In the genomic region with DNA sequence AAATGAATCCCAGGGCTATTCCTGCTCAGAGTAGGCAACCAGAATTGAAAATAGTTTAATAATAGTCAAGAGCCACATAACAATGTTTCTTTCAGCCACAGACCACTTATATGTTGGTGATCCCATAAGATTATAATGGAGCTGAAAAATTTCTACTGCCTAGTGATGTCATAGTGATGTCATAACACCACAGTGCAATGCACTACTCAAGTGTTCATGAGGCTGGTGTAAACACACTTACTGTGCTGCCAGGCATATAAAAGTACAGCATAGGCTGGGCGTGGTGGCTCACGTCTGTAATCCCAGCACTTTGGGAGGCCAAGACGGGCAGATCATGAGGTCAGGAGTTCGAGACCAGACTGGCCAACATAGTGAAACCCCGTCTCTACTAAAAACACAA, we compare ENCODE assay signal across 5 cellular contexts. TPM values are rescaled to one million over a fixed set of nuclear protein-coding genes. Genes with fewer than 3 reads are reported as not detected.
DNase-seq lines count a peak whose midpoint lies in the region; ATAC-seq, FAIRE-seq and TF ChIP-seq lines count a peak whose summit lies in the region.
"Not testable (repeated sequence)": the region's sequence is repeated elsewhere in the genome, so short reads cannot be mapped to it uniquely, and the experiment has no call there.

No MANE protein-coding gene starts in this region.

- CTCF ChIA-PET in HEK293 (lab: Yijun Ruan, JAX) (interaction anchor here (0.5 kb wide), 1 partner anchor 1008 kb away, joined by 3 read pairs; no protein-coding TSS in a partner anchor), GM12878 (lab: Yijun Ruan, JAX) (interaction anchor here (1.1 to 2.4 kb wide), 2 partner anchors 14 to 308 kb away, joined by 3 to 6 read pairs; no protein-coding TSS in a partner anchor), H1 (lab: Charles Lee; ENCODE audit: partially characterized antibody) (interaction anchor here (1.3 kb wide), 1 partner anchor 211 kb away, joined by 4 read pairs; no protein-coding TSS in a partner anchor)
- CTCF ChIA-PET in HepG2 (lab: Yijun Ruan, JAX; ENCODE audit: low intra/inter-chr PET ratio, low total read pairs) = not testable (repeated sequence)

- H3K4me1 ChIP-seq in HEK293 (ENCODE audit: control insufficient read depth, insufficient read depth, low read length); Karpas-422 (ENCODE audit: low read length); GM12878 (ENCODE audit: control insufficient read depth, insufficient read depth, low read length); H1 (replicated peaks in 1 of 4; ENCODE audit: control insufficient read depth in 3 of 4, insufficient read depth in 4 of 4, low read length in 3 of 4); HepG2 (ENCODE audit: insufficient read depth, low read length): not testable (repeated sequence)

- 96% methylated on average over 5 of the region's 5 CpGs for WGBS in GM12878 (ENCODE audit: insufficient coverage, insufficient replicate concordance, low lambda C conversion rate, missing lambda C conversion rate)
- WGBS in H1 (ENCODE audit: extremely low coverage in 1 of 2, insufficient coverage in 1 of 2, insufficient read length in 1 of 2, insufficient replicate concordance in 2 of 2, low coverage in 1 of 2, low lambda C conversion rate in 2 of 2, missing lambda C conversion rate in 1 of 2), 2 experiments = 96% methylated on average over 5 of the region's 5 CpGs; no CpG with 5 or more reads in 1 of the 2 experiments
- 26% methylated on average over 4 of the region's 5 CpGs for WGBS in HepG2 (ENCODE audit: low lambda C conversion rate)

- intact Hi-C loops in GM12878 (cut with micrococcal nuclease; ENCODE audit: unreplicated experiment); HepG2 (cut with micrococcal nuclease; ENCODE audit: unreplicated experiment): not testable (repeated sequence)

- not testable (repeated sequence) for H2AK5ac ChIP-seq in H1 (ENCODE audit: low read depth, low read length)

- H4K91ac ChIP-seq in H1 (replicated peaks; ENCODE audit: insufficient read length, low read length) = not testable (repeated sequence)

- H3K23me2 ChIP-seq in H1 (ENCODE audit: low read depth, low read length) = not testable (repeated sequence)

- in situ Hi-C loops in GM12878 (cut with MboI); HepG2 (cut with HindIII; ENCODE audit: extremely low pct_ligation_motif_present, low pct_unique_long_range_greater_than_20kb): not testable (repeated sequence)

- not testable (repeated sequence) for H2BK120ac ChIP-seq in H1 (replicated peaks; ENCODE audit: low read depth, low read length)

- not testable (repeated sequence) for H2BK20ac ChIP-seq in H1 (ENCODE audit: low read length)

- H3K4me3 ChIP-seq in HEK293 (ENCODE audit: low read depth, low read length); Karpas-422 (ENCODE audit: low read length); GM12878; H1 (ENCODE audit: extremely low read depth in 1 of 4, insufficient read depth in 2 of 4, low read depth in 3 of 4, low read length in 4 of 4); HepG2 (replicated peaks in 1 of 3; ENCODE audit: insufficient read depth in 1 of 3, low read depth in 2 of 3, low read length in 3 of 3): not testable (repeated sequence)

- POLR2A ChIA-PET in HEK293 (lab: Yijun Ruan, JAX); GM12878 (lab: Charles Lee); H1 (lab: Charles Lee; ENCODE audit: partially characterized antibody); HepG2 (lab: Yijun Ruan, JAX): not testable (repeated sequence)

- H3K36me3 ChIP-seq in HEK293 (ENCODE audit: control insufficient read depth in 2 of 2, insufficient read depth in 1 of 2, low read length in 2 of 2); Karpas-422 (ENCODE audit: insufficient read depth, low read length); GM12878 (ENCODE audit: control insufficient read depth in 2 of 2, insufficient read depth in 2 of 2, low read length in 1 of 2); H1 (ENCODE audit: control insufficient read depth in 2 of 4, insufficient read depth in 4 of 4, low read length in 3 of 4); HepG2 (replicated peaks in 1 of 2; ENCODE audit: control insufficient read depth in 1 of 2, insufficient read depth in 2 of 2, low read length in 2 of 2): not testable (repeated sequence)

- not testable (repeated sequence) for H2BK5ac ChIP-seq in H1 (ENCODE audit: low read depth, low read length)

- not testable (repeated sequence) for TF ChIP-seq RAD21 in GM12878 (IDR thresholded peaks at IDR 0.05; ENCODE audit: insufficient read depth, low read depth, low read length); H1 (IDR thresholded peaks at IDR 0.05 in 1 of 2, conservative IDR thresholded peaks at IDR 0.05 in 1 of 2; ENCODE audit: low read depth in 2 of 2, low read length in 2 of 2); HepG2 (CRISPR knock-in tag; IDR thresholded peaks at IDR 0.05)

- SMC1A ChIA-PET in GM12878 (lab: Charles Lee; ENCODE audit: uncharacterized antibody, unreplicated experiment) = interaction anchor here (0.6 kb wide), 1 partner anchor 153 kb away, joined by 3 read pairs; no protein-coding TSS in a partner anchor

- not testable (repeated sequence) for H3K18ac ChIP-seq in H1 (ENCODE audit: extremely low read depth, low read length)

- not testable (repeated sequence) for H3K79me1 ChIP-seq in H1 (ENCODE audit: low read depth, low read length)

- H3K4ac ChIP-seq in H1 (replicated peaks; ENCODE audit: insufficient read length, low read depth, low read length) = not testable (repeated sequence)

- not testable (repeated sequence) for H3K9me3 ChIP-seq in HEK293 (ENCODE audit: control insufficient read depth, insufficient read depth, low read depth, low read length); Karpas-422 (ENCODE audit: low read length); GM12878 (replicated peaks; ENCODE audit: control insufficient read depth, insufficient read depth, low read length); H1 (ENCODE audit: insufficient read depth in 2 of 2, low read depth in 1 of 2, low read length in 1 of 2); HepG2 (ENCODE audit: low read length)

- FAIRE-seq in GM12878 (lab: Jason Lieb, UNC); H1 (lab: Jason Lieb, UNC); HepG2 (lab: Jason Lieb, UNC): not testable (repeated sequence)

- TF ChIP-seq CTCF in HEK293 (tag by site-specific recombination; IDR thresholded peaks at IDR 0.05); GM12878 (IDR thresholded peaks at IDR 0.05 in 2 of 3, conservative IDR thresholded peaks at IDR 0.05 in 1 of 3; ENCODE audit: control insufficient read depth in 2 of 3, extremely low read depth in 1 of 3, insufficient read depth in 1 of 3, low read depth in 3 of 3, low read length in 3 of 3); H1 (IDR thresholded peaks at IDR 0.05; ENCODE audit: control extremely low read depth in 1 of 3, insufficient read depth in 1 of 3, low read depth in 1 of 3, low read length in 3 of 3); HepG2 (CRISPR knock-in tag; IDR thresholded peaks at IDR 0.05): not testable (repeated sequence)

- not testable (repeated sequence) for H3K14ac ChIP-seq in H1 (ENCODE audit: insufficient read length)

- H3K79me2 ChIP-seq in Karpas-422 (ENCODE audit: low read length); GM12878 (ENCODE audit: control insufficient read depth, insufficient read depth, low read length); H1 (ENCODE audit: control insufficient read depth in 1 of 2, insufficient read depth in 2 of 2, low read length in 2 of 2); HepG2 (ENCODE audit: insufficient read depth, low read length): not testable (repeated sequence)

- H3K27ac ChIP-seq in HEK293 (ENCODE audit: extremely low read depth, low read depth, low read length); Karpas-422 (ENCODE audit: low read length); GM12878 (ENCODE audit: control insufficient read depth, insufficient read depth); H1 (ENCODE audit: low read depth, low read length); HepG2 (ENCODE audit: extremely low read length, insufficient read depth, low read length): not testable (repeated sequence)

- not testable (repeated sequence) for H2BK15ac ChIP-seq in H1 (ENCODE audit: low read length)

- not testable (repeated sequence) for H2AFZ ChIP-seq in Karpas-422 (ENCODE audit: low read length); GM12878 (ENCODE audit: control insufficient read depth, low read depth, low read length); H1 (ENCODE audit: low read length); HepG2 (ENCODE audit: low read length)

- H3K9me2 ChIP-seq in Karpas-422 (replicated peaks; ENCODE audit: insufficient read depth, low read length) = not testable (repeated sequence)

- H3K23ac ChIP-seq in H1 (ENCODE audit: insufficient read length) = not testable (repeated sequence)

- H3K9ac ChIP-seq in Karpas-422 (ENCODE audit: low read length); GM12878 (ENCODE audit: control insufficient read depth, insufficient read depth, low read length); H1 (replicated peaks in 1 of 4; ENCODE audit: extremely low read depth in 1 of 4, low read depth in 3 of 4, low read length in 3 of 4); HepG2 (ENCODE audit: insufficient read depth, low read depth, low read length): not testable (repeated sequence)

- H4K8ac ChIP-seq in H1 (ENCODE audit: extremely low read depth, insufficient read depth, low read length) = not testable (repeated sequence)

- not testable (repeated sequence) for H3K27me3 ChIP-seq in Karpas-422 (ENCODE audit: low read length); GM12878 (replicated peaks in 1 of 2; ENCODE audit: control insufficient read depth in 2 of 2, insufficient read depth in 2 of 2, low read length in 1 of 2); H1 (replicated peaks in 1 of 4; ENCODE audit: control insufficient read depth in 3 of 4, extremely low read depth in 1 of 4, insufficient read depth in 3 of 4, low read length in 3 of 4); HepG2 (ENCODE audit: control insufficient read depth in 1 of 2, insufficient read depth in 2 of 2, low read length in 2 of 2)

- H3K56ac ChIP-seq in H1 (replicated peaks; ENCODE audit: insufficient read length, low read depth, low read length) = not testable (repeated sequence)

- TF ChIP-seq EP300 in GM12878 (IDR thresholded peaks at IDR 0.05; ENCODE audit: borderline replicate concordance in 1 of 2, control insufficient read depth in 1 of 2, low read depth in 2 of 2, low read length in 2 of 2); H1 (IDR thresholded peaks at IDR 0.05; ENCODE audit: borderline replicate concordance in 1 of 2, low read depth in 2 of 2, low read length in 2 of 2); HepG2 (IDR thresholded peaks at IDR 0.05; ENCODE audit: low read depth in 2 of 2, low read length in 2 of 2); HepG2 (CRISPR knock-in tag; IDR thresholded peaks at IDR 0.05; ENCODE audit: borderline replicate concordance): not testable (repeated sequence)

- RAD21 ChIA-PET in GM12878 (lab: Charles Lee; ENCODE audit: unreplicated experiment) = not testable (repeated sequence)

- not testable (repeated sequence) for TF ChIP-seq POLR2A in GM12878 (IDR thresholded peaks at IDR 0.05; ENCODE audit: low read depth, low read length); H1 (IDR thresholded peaks at IDR 0.05; ENCODE audit: control extremely low read depth in 1 of 2, low read depth in 2 of 2, low read length in 2 of 2); HepG2 (IDR thresholded peaks at IDR 0.05; ENCODE audit: insufficient read depth in 1 of 2, low read depth in 2 of 2, low read length in 2 of 2)

- H4K5ac ChIP-seq in H1 (ENCODE audit: insufficient read length, low read depth, low read length) = not testable (repeated sequence)

- DNase-seq in Karpas-422 = peak; percentile 38
- DNase-seq in GM12878 (ENCODE audit: low read depth, low spot score); H1 (ENCODE audit: low read depth in 1 of 2, low spot score in 2 of 2); HepG2 (ENCODE audit: low spot score): not testable (repeated sequence)

- H4K20me1 ChIP-seq in Karpas-422 (ENCODE audit: insufficient read depth, low read depth, low read length); GM12878 (ENCODE audit: control insufficient read depth, insufficient read depth); H1 (replicated peaks in 1 of 2; ENCODE audit: control insufficient read depth in 1 of 2, insufficient read depth in 2 of 2, low read length in 2 of 2); HepG2 (ENCODE audit: insufficient read depth, low read length): not testable (repeated sequence)

- ATAC-seq in GM12878, HepG2: not testable (repeated sequence)

- H2BK12ac ChIP-seq in H1 (ENCODE audit: low read depth, low read length) = not testable (repeated sequence)

- not testable (repeated sequence) for BruUV-seq in GM12878 (replicated peaks; lab: Mats Ljungman, UMichigan); HepG2 (replicated peaks; lab: Mats Ljungman, UMichigan)

- not testable (repeated sequence) for H3K4me2 ChIP-seq in Karpas-422 (ENCODE audit: low read depth, low read length, poor library complexity, severe bottlenecking); GM12878 (ENCODE audit: control insufficient read depth, insufficient read depth); H1 (ENCODE audit: insufficient read depth in 1 of 2, low read depth in 2 of 2, low read length in 2 of 2); HepG2 (ENCODE audit: low read depth, low read length)

RNA-seq across cellular contexts. Expression of a gene that starts 15.1 kb away (rescaled TPM):
- 4.2 and 9.2 TPM in 2 replicates for total RNA-seq in Karpas-422 (2014; rRNA removed; shearing (Covaris generic); ENCODE audit: low replicate concordance)
- 16.5 and 21.3 TPM in 2 replicates for total RNA-seq in GM12878 (2013; cell fraction: nucleolus; rRNA removed)
- 11.6 and 15.0 TPM in 2 replicates for total RNA-seq in GM12878 (2014; rRNA removed)
- 14.4 and 14.7 TPM in 2 replicates for total RNA-seq in GM12878 (2014; rRNA removed; fragmentation: Illumina TruSeq; extraction: Trizol)
- 9.7 and 10.7 TPM in 2 replicates for total RNA-seq in GM12878 (2021)
- 5.1 TPM for polyA plus RNA-seq in GM12878 (2011; ENCODE audit: low read depth)
- 28.4 and 42.7 TPM in 2 replicates for polyA plus RNA-seq in GM12878 (2011; rRNA removed)
- polyA plus RNA-seq in GM12878 (2011; cell fraction: cytosol; rRNA removed) = 7.3 and 8.0 TPM in 2 replicates
- polyA plus RNA-seq in GM12878 (2011; cell fraction: nucleus; rRNA removed) = 8.6 and 9.5 TPM in 2 replicates
- polyA plus RNA-seq in GM12878 (2012) = 4.7 and 6.3 TPM in 2 replicates
- polyA plus RNA-seq in GM12878 (2014; fragmentation: Illumina TruSeq; extraction: Trizol) = 7.5 and 22.3 TPM in 2 replicates
- polyA plus RNA-seq in GM12878 (2014; fragmentation: Nextera tagmentation; extraction: Ambion mirVana) = 1 to 10 TPM; 3.0 to 3.4 TPM
- polyA plus RNA-seq in GM12878 (2014; rRNA removed) = 5.1 and 7.6 TPM in 2 replicates
- 1 to 10 TPM; 2.7 to 3.2 TPM for polyA plus RNA-seq in GM12878 (2016; fragmentation: Nextera tagmentation; extraction: Ambion mirVana)
- polyA minus RNA-seq in GM12878 (2011; rRNA and poly(A)+ RNA removed) = 35.4 and 47.2 TPM in 2 replicates
- 7.8 and 14.0 TPM in 2 replicates for polyA minus RNA-seq in GM12878 (2011; cell fraction: cytosol; rRNA and poly(A)+ RNA removed)
- polyA minus RNA-seq in GM12878 (2011; cell fraction: nucleus; rRNA and poly(A)+ RNA removed) = 13.2 and 13.9 TPM in 2 replicates
- total RNA-seq in H1 (2021; fragmentation: NEBNext Ultra II Directional; extraction: Animal tissue kit (Norgen Biotek cat#: 25700)) = 1.5 and 1.6 TPM in 2 replicates
- 0.53 and 1.00 TPM in 2 replicates for polyA plus RNA-seq in H1 (2011; rRNA removed)
- 1.2 TPM for polyA plus RNA-seq in H1 (2011; cell fraction: cytosol; rRNA removed)
- polyA plus RNA-seq in H1 (2011; cell fraction: nucleus; rRNA removed) = 0.53 TPM
- 1.3 to 1.6 TPM (median 1.4 TPM) in 4 replicates for polyA plus RNA-seq in H1 (2012, experiment 1 of 2)
- 0.04 TPM for polyA plus RNA-seq in H1 (2012, experiment 2 of 2)
- 0.77 TPM for polyA plus RNA-seq in H1 (2013, experiment 1 of 2)
- polyA plus RNA-seq in H1 (2013, experiment 2 of 2) = 1.2 TPM
- 1.5 and 4.5 TPM in 2 replicates for polyA minus RNA-seq in H1 (2011; rRNA and poly(A)+ RNA removed)
- polyA minus RNA-seq in H1 (2011; cell fraction: cytosol; rRNA and poly(A)+ RNA removed) = 1.7 TPM
- polyA minus RNA-seq in H1 (2011; cell fraction: nucleus; rRNA and poly(A)+ RNA removed) = 4.7 TPM
- total RNA-seq in HepG2 (2016; rRNA removed; fragmentation: Illumina TruSeq; extraction: Trizol) = 0.18 and 0.35 TPM in 2 replicates
- not detected in 2 replicates for total RNA-seq in HepG2 (2016; cell fraction: cytosol; rRNA removed; fragmentation: Illumina TruSeq; extraction: Trizol; ENCODE audit: low read depth)
- total RNA-seq in HepG2 (2016; cell fraction: insoluble cytoplasmic fraction; rRNA removed; fragmentation: Illumina TruSeq; extraction: Trizol) = 0.27 and 0.30 TPM in 2 replicates
- total RNA-seq in HepG2 (2016; cell fraction: membrane; rRNA removed; fragmentation: Illumina TruSeq; extraction: Trizol) = 0.03 TPM in 1 of 2 replicates, not detected in the other
- 0.19 and 0.97 TPM in 2 replicates for total RNA-seq in HepG2 (2016; cell fraction: nucleus; rRNA removed; fragmentation: Illumina TruSeq; extraction: Trizol)
- polyA plus RNA-seq in HepG2 (2011; rRNA removed) = not detected in 2 replicates
- polyA plus RNA-seq in HepG2 (2011; cell fraction: cytosol; rRNA removed) = not detected in 2 replicates
- polyA plus RNA-seq in HepG2 (2011; cell fraction: nucleus; rRNA removed) = 0.09 TPM in 1 of 2 replicates, not detected in the other
- polyA plus RNA-seq in HepG2 (2012) = 0.19 TPM in 1 of 2 replicates, not detected in the other
- polyA plus RNA-seq in HepG2 (2016; cell fraction: cytosol; fragmentation: Illumina TruSeq; extraction: Trizol; ENCODE audit: low read depth) = not detected in 2 replicates
- polyA plus RNA-seq in HepG2 (2016; cell fraction: insoluble cytoplasmic fraction; fragmentation: Illumina TruSeq; extraction: Trizol; ENCODE audit: low read depth) = 0.04 and 0.24 TPM in 2 replicates
- not detected in 2 replicates for polyA plus RNA-seq in HepG2 (2016; cell fraction: membrane; fragmentation: Illumina TruSeq; extraction: Trizol; ENCODE audit: low read depth)
- polyA plus RNA-seq in HepG2 (2016; cell fraction: nucleus; fragmentation: Illumina TruSeq; extraction: Trizol; ENCODE audit: insufficient read depth, low read depth) = not detected in 2 replicates
- 0.10 and 3.2 TPM in 2 replicates for polyA minus RNA-seq in HepG2 (2011; rRNA and poly(A)+ RNA removed; ENCODE audit: low replicate concordance)
- polyA minus RNA-seq in HepG2 (2011; cell fraction: cytosol; rRNA and poly(A)+ RNA removed) = not detected in 2 replicates
- 0.37 TPM in 1 of 2 replicates, not detected in the other for polyA minus RNA-seq in HepG2 (2011; cell fraction: nucleus; rRNA and poly(A)+ RNA removed)
